Comparison of ENCODE assay signal across 35 cellular contexts in the genomic region with DNA sequence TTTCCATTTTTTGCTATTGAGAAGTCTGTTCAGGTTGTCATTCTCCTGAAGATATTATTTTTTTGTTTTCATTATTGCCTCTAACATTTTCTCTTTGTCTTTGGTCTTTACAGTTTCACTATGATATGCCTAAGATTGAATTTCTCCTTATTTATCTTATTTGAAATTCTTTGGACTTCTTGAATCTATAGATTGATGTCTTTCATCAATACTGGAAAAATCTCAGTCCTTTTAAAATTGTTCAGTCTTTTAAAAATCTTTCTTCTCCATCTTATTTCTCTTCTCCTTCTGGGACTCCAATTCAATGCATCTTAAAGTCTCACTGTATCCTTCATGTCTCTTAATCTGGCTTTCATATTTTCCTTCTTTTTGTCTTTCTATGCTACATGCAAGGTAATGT.
"Had no signal": no experiment of that assay in that cellular context is flagged by ENCODE, and none has a peak within 500 bp of the region (broad histone marks: within the 10 kb centered on the region; RNA-seq: fewer than 3 reads in every experiment).

No MANE protein-coding gene starts in this region.

- H3K27me3 ChIP-seq: MG63 had no signal

- H3K9me3 ChIP-seq: MG63 had no signal

- H3K36me3 ChIP-seq: MG63 had no signal

- DNase-seq: Karpas-422, Kasumi-1, MG63, MM.1S, MV-4-11, NCI-H1048, NCI-H1092, NCI-H1092 treated with DMSO at 0.1 percent for 48 hours, NCI-H1105, NCI-H1105 treated with DMSO at 0.1 percent for 48 hours, NCI-H1417, NCI-H1417 treated with DMSO at 0.1 percent for 48 hours, NCI-H1436, NCI-H1436 treated with DMSO at 0.1 percent for 48 hours, NCI-H146, NCI-H1694, NCI-H1694 treated with DMSO at 0.1 percent for 48 hours, NCI-H187, NCI-H187 treated with DMSO at 0.1 percent for 48 hours, NCI-H1930, NCI-H2029, NCI-H2029 treated with DMSO at 0.1 percent for 48 hours, NCI-H2081, NCI-H2081 treated with DMSO at 0.1 percent for 48 hours, NCI-H2107, NCI-H2171, NCI-H2171 treated with DMSO at 0.1 percent for 48 hours, NCI-H2227 treated with DMSO at 0.1 percent for 48 hours, NCI-H226, NCI-H345, NCI-H446, NCI-H446 treated with DMSO at 0.1 percent for 48 hours, NCI-H510A, NCI-H510A treated with DMSO at 0.1 percent for 48 hours, NCI-H524 had no signal

- H3K4me3 ChIP-seq: MG63 had no signal
